ENCODE assay signal across 2 cellular contexts in the genomic region with DNA sequence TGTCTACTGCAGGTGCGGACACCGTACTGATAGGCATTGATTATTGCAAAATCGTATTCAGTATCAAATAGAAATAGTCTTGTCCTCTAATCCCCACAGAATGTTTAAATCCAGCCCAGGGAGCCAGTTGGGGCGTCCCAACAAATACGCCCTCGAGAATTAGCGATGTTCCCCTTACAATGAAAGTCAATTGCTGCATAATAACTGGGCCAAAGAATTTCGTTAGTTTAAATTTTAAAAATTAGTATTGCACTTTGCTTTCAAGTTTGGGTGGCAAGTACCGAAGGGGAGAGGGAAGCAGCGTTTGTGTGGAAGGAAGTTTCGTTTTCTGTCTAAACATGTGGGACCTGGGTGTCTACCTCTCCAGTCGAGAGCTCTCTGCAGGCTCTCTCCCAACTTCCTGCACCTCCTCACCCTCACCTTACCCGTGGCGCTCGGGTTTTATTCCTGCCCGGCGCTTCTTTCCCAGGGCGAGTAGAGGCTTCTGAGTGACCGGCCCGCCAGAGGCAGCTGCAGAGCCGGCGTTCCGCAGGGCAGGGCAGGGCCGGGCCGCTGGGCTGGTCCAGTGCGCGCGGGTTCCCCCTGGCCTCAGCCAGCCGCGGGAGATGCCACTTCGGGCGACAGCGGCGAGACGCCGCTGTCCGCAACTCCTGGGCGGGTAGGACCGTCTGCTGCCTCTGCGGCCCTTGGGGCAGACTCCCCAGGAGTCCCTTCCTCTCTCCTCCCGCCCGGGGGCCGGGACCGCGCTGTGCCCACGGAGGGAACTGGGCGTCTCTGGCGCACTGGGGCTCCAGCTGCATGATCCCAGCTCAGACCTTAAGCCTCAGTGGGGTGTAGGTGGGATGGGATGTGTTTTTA.
TF ChIP-seq lines count a peak whose summit lies in the region.

No MANE protein-coding gene starts in this region.

TF ChIP-seq in K562, 482 proteins besides CTCF, POLR2A, EP300 and RAD21:
- TF ChIP-seq ZBTB7A (IDR thresholded peaks at IDR 0.05; ENCODE audit: borderline replicate concordance, control insufficient read depth, low read depth, low read length) (0 out of 2 replicates have a peak, but pooled peaks have one; percentile 11), ZNF354B (CRISPR knock-in tag; IDR thresholded peaks at IDR 0.05) (no peak), MCM5 (IDR thresholded peaks at IDR 0.05; ENCODE audit: low read depth) (no peak), ERF (CRISPR knock-in tag; IDR thresholded peaks at IDR 0.05) (no peak), ARNT (IDR thresholded peaks at IDR 0.05) (no peak), KAT7 (CRISPR knock-in tag; IDR thresholded peaks at IDR 0.05; ENCODE audit: borderline replicate concordance) (no peak)
- TF ChIP-seq, protein P1, sequence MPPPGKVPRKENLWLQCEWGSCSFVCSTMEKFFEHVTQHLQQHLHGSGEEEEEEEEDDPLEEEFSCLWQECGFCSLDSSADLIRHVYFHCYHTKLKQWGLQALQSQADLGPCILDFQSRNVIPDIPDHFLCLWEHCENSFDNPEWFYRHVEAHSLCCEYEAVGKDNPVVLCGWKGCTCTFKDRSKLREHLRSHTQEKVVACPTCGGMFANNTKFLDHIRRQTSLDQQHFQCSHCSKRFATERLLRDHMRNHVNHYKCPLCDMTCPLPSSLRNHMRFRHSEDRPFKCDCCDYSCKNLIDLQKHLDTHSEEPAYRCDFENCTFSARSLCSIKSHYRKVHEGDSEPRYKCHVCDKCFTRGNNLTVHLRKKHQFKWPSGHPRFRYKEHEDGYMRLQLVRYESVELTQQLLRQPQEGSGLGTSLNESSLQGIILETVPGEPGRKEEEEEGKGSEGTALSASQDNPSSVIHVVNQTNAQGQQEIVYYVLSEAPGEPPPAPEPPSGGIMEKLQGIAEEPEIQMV (tag; conservative IDR thresholded peaks at IDR 0.05; ENCODE audit: low read depth), result no peak
- TF ChIP-seq, protein P2, sequence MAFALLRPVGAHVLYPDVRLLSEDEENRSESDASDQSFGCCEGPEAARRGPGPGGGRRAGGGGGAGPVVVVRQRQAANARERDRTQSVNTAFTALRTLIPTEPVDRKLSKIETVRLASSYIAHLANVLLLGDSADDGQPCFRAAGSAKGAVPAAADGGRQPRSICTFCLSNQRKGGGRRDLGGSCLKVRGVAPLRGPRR (CRISPR knock-in tag; IDR thresholded peaks at IDR 0.05), result no peak
- TF ChIP-seq, protein P3, sequence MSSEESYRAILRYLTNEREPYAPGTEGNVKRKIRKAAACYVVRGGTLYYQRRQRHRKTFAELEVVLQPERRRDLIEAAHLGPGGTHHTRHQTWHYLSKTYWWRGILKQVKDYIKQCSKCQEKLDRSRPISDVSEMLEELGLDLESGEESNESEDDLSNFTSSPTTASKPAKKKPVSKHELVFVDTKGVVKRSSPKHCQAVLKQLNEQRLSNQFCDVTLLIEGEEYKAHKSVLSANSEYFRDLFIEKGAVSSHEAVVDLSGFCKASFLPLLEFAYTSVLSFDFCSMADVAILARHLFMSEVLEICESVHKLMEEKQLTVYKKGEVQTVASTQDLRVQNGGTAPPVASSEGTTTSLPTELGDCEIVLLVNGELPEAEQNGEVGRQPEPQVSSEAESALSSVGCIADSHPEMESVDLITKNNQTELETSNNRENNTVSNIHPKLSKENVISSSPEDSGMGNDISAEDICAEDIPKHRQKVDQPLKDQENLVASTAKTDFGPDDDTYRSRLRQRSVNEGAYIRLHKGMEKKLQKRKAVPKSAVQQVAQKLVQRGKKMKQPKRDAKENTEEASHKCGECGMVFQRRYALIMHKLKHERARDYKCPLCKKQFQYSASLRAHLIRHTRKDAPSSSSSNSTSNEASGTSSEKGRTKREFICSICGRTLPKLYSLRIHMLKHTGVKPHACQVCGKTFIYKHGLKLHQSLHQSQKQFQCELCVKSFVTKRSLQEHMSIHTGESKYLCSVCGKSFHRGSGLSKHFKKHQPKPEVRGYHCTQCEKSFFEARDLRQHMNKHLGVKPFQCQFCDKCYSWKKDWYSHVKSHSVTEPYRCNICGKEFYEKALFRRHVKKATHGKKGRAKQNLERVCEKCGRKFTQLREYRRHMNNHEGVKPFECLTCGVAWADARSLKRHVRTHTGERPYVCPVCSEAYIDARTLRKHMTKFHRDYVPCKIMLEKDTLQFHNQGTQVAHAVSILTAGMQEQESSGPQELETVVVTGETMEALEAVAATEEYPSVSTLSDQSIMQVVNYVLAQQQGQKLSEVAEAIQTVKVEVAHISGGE (CRISPR knock-in tag; IDR thresholded peaks at IDR 0.05), result peak in 1 of 3 experiments; percentile 6; a peak in 1 of 6 replicates

TF ChIP-seq in HepG2, 621 proteins besides CTCF, POLR2A, EP300 and RAD21:
- TF ChIP-seq ZNF703 (CRISPR knock-in tag; IDR thresholded peaks at IDR 0.05; ENCODE audit: borderline replicate concordance) (no peak), ZNF776 (CRISPR knock-in tag; IDR thresholded peaks at IDR 0.05) (no peak), EZH2 (conservative IDR thresholded peaks at IDR 0.05; ENCODE audit: low read depth, low read length) (peak; percentile 73; the same call in 1 of the 2 replicates)
- TF ChIP-seq, protein P4, sequence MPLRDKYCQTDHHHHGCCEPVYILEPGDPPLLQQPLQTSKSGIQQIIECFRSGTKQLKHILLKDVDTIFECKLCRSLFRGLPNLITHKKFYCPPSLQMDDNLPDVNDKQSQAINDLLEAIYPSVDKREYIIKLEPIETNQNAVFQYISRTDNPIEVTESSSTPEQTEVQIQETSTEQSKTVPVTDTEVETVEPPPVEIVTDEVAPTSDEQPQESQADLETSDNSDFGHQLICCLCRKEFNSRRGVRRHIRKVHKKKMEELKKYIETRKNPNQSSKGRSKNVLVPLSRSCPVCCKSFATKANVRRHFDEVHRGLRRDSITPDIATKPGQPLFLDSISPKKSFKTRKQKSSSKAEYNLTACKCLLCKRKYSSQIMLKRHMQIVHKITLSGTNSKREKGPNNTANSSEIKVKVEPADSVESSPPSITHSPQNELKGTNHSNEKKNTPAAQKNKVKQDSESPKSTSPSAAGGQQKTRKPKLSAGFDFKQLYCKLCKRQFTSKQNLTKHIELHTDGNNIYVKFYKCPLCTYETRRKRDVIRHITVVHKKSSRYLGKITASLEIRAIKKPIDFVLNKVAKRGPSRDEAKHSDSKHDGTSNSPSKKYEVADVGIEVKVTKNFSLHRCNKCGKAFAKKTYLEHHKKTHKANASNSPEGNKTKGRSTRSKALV (CRISPR knock-in tag; IDR thresholded peaks at IDR 0.05), result peak; percentile 76
